In genomic region chr21:35840197-35840799, GRCh38 we compare ENCODE assay signal across 8 cellular contexts.
DNase-seq lines count a peak whose midpoint lies in the region; ATAC-seq and TF ChIP-seq lines count a peak whose summit lies in the region.

No MANE protein-coding gene starts in this region.

- TF ChIP-seq POLR2A in ovary (IDR thresholded peaks at IDR 0.05): no peak

- no peaks in the 10 kb centered on the region for H3K4me1 ChIP-seq in CD4-positive, CD25-positive, alpha-beta regulatory T cell (ENCODE audit: control insufficient read depth, insufficient read depth, low read length, poor library complexity, severe bottlenecking)
- H3K4me1 ChIP-seq in ovary (ENCODE audit: insufficient read depth): no peaks in the 10 kb centered on the region

- H3K27ac Mint-ChIP-seq in CD4-positive, CD25-positive, alpha-beta regulatory T cell: no peak overlapping the region
- no peak overlapping the region for H3K27ac Mint-ChIP-seq in activated CD4-positive, alpha-beta memory T cell treated with anti-CD3 and anti-CD28 coated beads, Interleukin-2, amount 10 ng/mL, durations not matched to agents 7 days and 5 days

- H3K36me3 ChIP-seq in CD4-positive, CD25-positive, alpha-beta regulatory T cell (ENCODE audit: control insufficient read depth, insufficient read depth, low read length): no peaks in the 10 kb centered on the region
- H3K36me3 ChIP-seq in ovary: no peaks in the 10 kb centered on the region

- no peaks in the 10 kb centered on the region for H3K9me3 ChIP-seq in CD4-positive, CD25-positive, alpha-beta regulatory T cell (ENCODE audit: control insufficient read depth in 2 of 2, low read length in 2 of 2)
- no peaks in the 10 kb centered on the region for H3K9me3 ChIP-seq in ovary

- H3K4me1 Mint-ChIP-seq in CD4-positive, CD25-positive, alpha-beta regulatory T cell: no peaks in the 10 kb centered on the region
- no peaks in the 10 kb centered on the region for H3K4me1 Mint-ChIP-seq in activated CD4-positive, alpha-beta memory T cell treated with anti-CD3 and anti-CD28 coated beads, Interleukin-2, amount 10 ng/mL, durations not matched to agents 7 days and 5 days

- H3K36me3 Mint-ChIP-seq in CD4-positive, CD25-positive, alpha-beta regulatory T cell: no peaks in the 10 kb centered on the region
- no peaks in the 10 kb centered on the region for H3K36me3 Mint-ChIP-seq in activated CD4-positive, alpha-beta memory T cell treated with anti-CD3 and anti-CD28 coated beads, Interleukin-2, amount 10 ng/mL, durations not matched to agents 7 days and 5 days (ENCODE audit: low read depth)

- DNase-seq in CD4-positive, CD25-positive, alpha-beta regulatory T cell: peak; percentile 24 to 79 (median 61)
- DNase-seq in HEK293T (ENCODE audit: extremely low spot score) (peak; percentile 45), NCI-H748 (lab: John Stamatoyannopoulos, UW; ENCODE audit: unreplicated experiment) (peak; percentile 76), fibroblast of pulmonary artery (ENCODE audit: low read depth) (peak; percentile 94), ovary (peak; percentile 37 to 61 (median 44)), GM19240 (ENCODE audit: insufficient read length, low spot score) (no peak)
- peak; percentile 52 for DNase-seq in activated CD4-positive, alpha-beta memory T cell treated with anti-CD3 and anti-CD28 coated beads, Interleukin-2, amount 10 ng/mL, durations not matched to agents 7 days and 5 days

- TF ChIP-seq CTCF in fibroblast of pulmonary artery (IDR thresholded peaks at IDR 0.05; ENCODE audit: low read length, missing control alignments) (peak; percentile 94), ovary (IDR thresholded peaks at IDR 0.05) (peak; percentile 37 to 70 (median 38))

- CTCF ChIA-PET in HEK293T (lab: Yijun Ruan, JAX): interaction anchor here (0.5 to 1.4 kb wide), 15 partner anchors 10 to 1147 kb away, joined by 3 to 5 read pairs (median 3); no protein-coding TSS in a partner anchor
- CTCF ChIA-PET in activated CD4-positive, alpha-beta memory T cell treated with anti-CD3 and anti-CD28 coated beads, Interleukin-2, amount 10 ng/mL, durations not matched to agents 7 days and 5 days (lab: Charles Lee): interaction anchor here (0.6 to 2.2 kb wide), 22 partner anchors 8 to 1152 kb away, joined by 3 to 31 read pairs (median 5); no protein-coding TSS in a partner anchor

- H3K27ac ChIP-seq in CD4-positive, CD25-positive, alpha-beta regulatory T cell (ENCODE audit: insufficient read depth, low read length, poor library complexity, severe bottlenecking): no peak overlapping the region
- no peak overlapping the region for H3K27ac ChIP-seq in ovary

- 92 to 100% (median 96%) methylated on average over 2 of the region's 2 CpGs for WGBS in ovary, 3 donors

- intact Hi-C loops in ovary (cut with DNase I): loop anchor here in 2 of 4 donors (5.0 to 10.0 kb wide), 2 partner anchors 945 to 953 kb away; no protein-coding TSS in a partner anchor

- peaks cover 4% of the 10 kb centered on the region for H3K27me3 Mint-ChIP-seq in CD4-positive, CD25-positive, alpha-beta regulatory T cell
- peaks cover 13% of the 10 kb centered on the region for H3K27me3 Mint-ChIP-seq in activated CD4-positive, alpha-beta memory T cell treated with anti-CD3 and anti-CD28 coated beads, Interleukin-2, amount 10 ng/mL, durations not matched to agents 7 days and 5 days

- no peaks in the 10 kb centered on the region for H3K9me3 Mint-ChIP-seq in CD4-positive, CD25-positive, alpha-beta regulatory T cell
- no peaks in the 10 kb centered on the region for H3K9me3 Mint-ChIP-seq in activated CD4-positive, alpha-beta memory T cell treated with anti-CD3 and anti-CD28 coated beads, Interleukin-2, amount 10 ng/mL, durations not matched to agents 7 days and 5 days

- POLR2A ChIA-PET in HEK293T (lab: Yijun Ruan, JAX): no interaction called here
- POLR2A ChIA-PET in activated CD4-positive, alpha-beta memory T cell treated with anti-CD3 and anti-CD28 coated beads, Interleukin-2, amount 10 ng/mL, durations not matched to agents 7 days and 5 days (lab: Charles Lee): interaction anchor here (0.8 to 1.6 kb wide), 3 partner anchors 948 to 953 kb away, joined by 3 to 6 read pairs (median 3); no protein-coding TSS in a partner anchor

- TF ChIP-seq EP300 in ovary (IDR thresholded peaks at IDR 0.05): no peak

- ATAC-seq in CD4-positive, CD25-positive, alpha-beta regulatory T cell (ENCODE audit: low read depth in 2 of 2): no peak
- ATAC-seq in GM21723 (IDR thresholded peaks at IDR 0.05; ENCODE audit: unreplicated experiment): no peak

- H3K27me3 ChIP-seq in CD4-positive, CD25-positive, alpha-beta regulatory T cell (ENCODE audit: control insufficient read depth, insufficient read depth, low read length): peaks cover 2% of the 10 kb centered on the region
- H3K27me3 ChIP-seq in ovary: no peaks in the 10 kb centered on the region

- H3K4me3 Mint-ChIP-seq in CD4-positive, CD25-positive, alpha-beta regulatory T cell: no peak overlapping the region
- H3K4me3 Mint-ChIP-seq in activated CD4-positive, alpha-beta memory T cell treated with anti-CD3 and anti-CD28 coated beads, Interleukin-2, amount 10 ng/mL, durations not matched to agents 7 days and 5 days: no peak overlapping the region

- no peak overlapping the region for H3K4me3 ChIP-seq in CD4-positive, CD25-positive, alpha-beta regulatory T cell (ENCODE audit: low read depth, low read length)
- H3K4me3 ChIP-seq in fibroblast of pulmonary artery (replicated peaks; ENCODE audit: low read depth, low read length) (no peak overlapping the region), ovary (no peak overlapping the region)

TF ChIP-seq in HEK293T, 16 proteins besides CTCF, POLR2A, EP300 and RAD21:
- TF ChIP-seq SP1 (IDR thresholded peaks at IDR 0.05): no peak
